ENCODE assay signal across 1 cellular context in the genomic region with DNA sequence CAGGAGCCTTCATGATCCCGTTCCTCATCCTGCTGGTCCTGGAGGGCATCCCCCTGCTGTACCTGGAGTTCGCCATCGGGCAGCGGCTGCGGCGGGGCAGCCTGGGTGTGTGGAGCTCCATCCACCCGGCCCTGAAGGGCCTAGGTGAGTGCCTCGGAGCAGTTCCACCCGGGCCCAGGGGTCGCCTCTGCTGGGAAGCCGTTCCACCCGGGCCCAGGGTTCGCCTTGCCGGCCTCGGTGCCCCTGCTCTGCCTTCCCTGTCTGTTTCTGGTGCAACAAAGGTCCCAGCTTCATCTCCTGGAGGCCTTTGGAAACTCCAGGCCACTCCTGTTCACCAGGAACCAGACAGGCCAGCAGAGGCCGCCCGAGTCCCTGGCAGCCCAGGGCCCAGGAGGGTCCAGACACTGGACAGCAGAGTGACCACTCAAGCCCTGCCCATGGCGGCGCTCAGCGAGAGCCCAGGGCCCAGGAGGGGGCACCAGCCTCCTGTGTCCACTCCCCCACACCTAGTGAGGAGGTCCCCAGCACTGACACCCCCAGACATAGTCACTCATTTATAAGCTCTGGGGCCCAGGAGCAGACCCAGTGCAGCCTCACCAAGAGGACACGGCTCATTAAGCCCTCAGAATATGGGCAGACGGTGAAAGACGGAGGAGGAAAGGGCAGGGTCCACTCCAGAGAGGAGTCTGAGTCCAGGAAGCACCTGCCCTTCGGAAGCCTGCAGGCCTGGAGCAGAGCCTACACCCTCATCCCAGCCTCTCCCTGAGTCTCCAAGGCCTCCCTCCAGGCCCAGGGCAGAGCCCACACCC.
A peak's percentile ranks its signal among the peaks of the same experiment; 100 is the strongest.
TF ChIP-seq lines count a peak whose summit lies in the region.

No MANE protein-coding gene starts in this region.

TF ChIP-seq in IMR-90, 13 proteins besides CTCF, POLR2A, EP300 and RAD21:
- TF ChIP-seq SMC3 (IDR thresholded peaks at IDR 0.05; ENCODE audit: low read depth, low read length) (peak; percentile 35; the same call in 1 of the 2 replicates), MAFK (IDR thresholded peaks at IDR 0.05; ENCODE audit: low read depth, low read length) (no peak), NFE2L2 (IDR thresholded peaks at IDR 0.05; ENCODE audit: low read depth, low read length) (no peak)
